8 cellular contexts compared by ENCODE assay signal in the genomic region with DNA sequence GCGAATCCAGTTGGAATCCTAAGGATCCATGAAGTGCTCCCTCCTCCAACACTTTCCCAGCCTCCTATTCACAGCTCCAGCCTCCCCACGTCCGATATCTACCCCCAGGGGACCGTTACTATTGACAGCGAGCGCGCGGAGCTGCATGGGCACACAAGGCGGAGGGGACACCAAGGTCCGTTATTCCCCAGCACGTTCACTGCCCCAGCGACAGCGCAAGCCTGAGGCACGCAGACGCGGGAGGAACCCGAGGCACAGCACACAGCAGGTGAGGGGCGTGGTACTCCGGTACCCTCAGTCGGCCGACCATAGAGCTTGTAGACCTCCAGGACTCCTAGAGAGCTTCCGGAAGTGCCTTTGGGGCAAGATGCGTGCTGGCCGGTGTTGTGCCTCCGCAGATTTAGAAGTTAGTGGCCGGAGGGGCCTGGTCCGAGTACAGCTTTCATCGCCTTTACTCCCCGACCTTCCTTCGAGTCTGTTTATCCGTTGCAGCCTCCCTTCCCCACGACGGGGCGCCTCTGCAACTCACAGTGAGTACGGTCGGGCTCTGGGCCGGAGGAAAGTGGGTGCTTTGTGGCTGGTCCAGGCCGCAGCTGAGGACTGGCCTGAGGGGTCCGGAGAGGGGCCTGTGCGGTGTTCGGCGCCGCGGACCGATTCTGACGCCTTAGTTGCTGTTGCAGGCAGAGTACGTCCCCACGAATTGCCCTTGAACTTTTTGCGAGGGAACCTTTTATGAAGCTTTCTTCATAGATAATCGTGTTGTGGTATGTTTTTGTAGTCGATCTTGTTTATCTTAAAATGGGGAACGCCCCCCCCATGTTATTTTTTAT. TPM values are rescaled to one million over a fixed set of nuclear protein-coding genes. Genes with fewer than 3 reads are reported as not detected.
A peak's percentile ranks its signal among the peaks of the same experiment; 100 is the strongest.
DNase-seq lines count a peak whose midpoint lies in the region; ATAC-seq and TF ChIP-seq lines count a peak whose summit lies in the region.

Gene ZKSCAN8 (plus strand): TSS at position 384 of the 830 bp plus-strand sequence. CDS start 6,525 bp downstream, outside the sequence.

- H3K9me3 Mint-ChIP-seq in chondrocyte (ENCODE audit: low read depth), result no peaks in the 10 kb centered on the region

- no peak for TF ChIP-seq CTCF in BE2C (IDR thresholded peaks at IDR 0.05; ENCODE audit: low read depth, low read length)
- TF ChIP-seq CTCF in chondrocyte (IDR thresholded peaks at IDR 0.05), result no peak
- TF ChIP-seq CTCF in kidney epithelial cell (IDR thresholded peaks at IDR 0.05; ENCODE audit: insufficient read depth, low read length, poor library complexity, severe bottlenecking), result no peak

- no peaks in the 10 kb centered on the region for H3K4me1 ChIP-seq in BE2C

- no peaks in the 10 kb centered on the region for H3K27me3 ChIP-seq in BE2C
- no peaks in the 10 kb centered on the region for H3K27me3 ChIP-seq in kidney epithelial cell (ENCODE audit: control insufficient read depth, insufficient read depth, low read length)

- peak within 1 kb of the TSS; percentile 90 for H3K27ac Mint-ChIP-seq in chondrocyte (ENCODE audit: unreplicated experiment)

- H3K36me3 Mint-ChIP-seq in chondrocyte (ENCODE audit: low read depth), result peaks cover 10% of the 10 kb centered on the region

- H3K27me3 Mint-ChIP-seq in chondrocyte (ENCODE audit: low read depth), result no peaks in the 10 kb centered on the region

- H3K4me3 ChIP-seq in BE2C (ENCODE audit: low read depth, low read length), result peak within 1 kb of the TSS; percentile 94
- peak within 1 kb of the TSS; percentile 93 for H3K4me3 ChIP-seq in kidney epithelial cell (ENCODE audit: low read depth, low read length)

- H3K4me3 Mint-ChIP-seq in chondrocyte (ENCODE audit: unreplicated experiment), result peak within 1 kb of the TSS; percentile 93

- H3K4me1 Mint-ChIP-seq in chondrocyte (ENCODE audit: low read depth), result peaks cover 49% of the 10 kb centered on the region

- DNase-seq in BE2C (peak; percentile 86), GM19240 (ENCODE audit: insufficient read length, low spot score) (peak; percentile 85), NCI-H524 (lab: John Stamatoyannopoulos, UW) (peak; percentile 91 to 97), chondrocyte (ENCODE audit: low spot score) (peak; percentile 94), kidney epithelial cell (ENCODE audit: low read depth) (peak; percentile 61)
- DNase-seq in activated CD4-positive, alpha-beta T cell treated with anti-CD3 and anti-CD28 coated beads for 24 hours (ENCODE audit: low read depth in 2 of 2), result peak; percentile 60 to 61
- peak; percentile 43 to 70 (median 60) for DNase-seq in stimulated activated CD4-positive, alpha-beta T cell treated with anti-CD3 and anti-CD28 coated beads, Interleukin-1b, Interleukin-23, amount 100 ng/mL, for 24 hours (ENCODE audit: low read depth in 4 of 4, low spot score in 1 of 4)

- peak; percentile 84 for ATAC-seq in HG03442 (IDR thresholded peaks at IDR 0.05; ENCODE audit: unreplicated experiment)

- H3K36me3 ChIP-seq in BE2C (peaks cover 9% of the 10 kb centered on the region; the same call in 1 of the 2 replicates), kidney epithelial cell (ENCODE audit: control insufficient read depth, insufficient read depth, low read length) (no peaks in the 10 kb centered on the region)

- H3K9me3 ChIP-seq in BE2C, result no peaks in the 10 kb centered on the region

RNA-seq across cellular contexts. Expression of gene ZKSCAN8, which starts in this region (rescaled TPM):
- 18.9 TPM for polyA plus RNA-seq in BE2C (2012; ENCODE audit: insufficient read depth, insufficient read length, low read depth)
- total RNA-seq in chondrocyte (21.4 to 25.6 TPM (median 22.2 TPM) in 3 replicates), kidney epithelial cell (16.4 and 17.9 TPM in 2 replicates)

Comparison
In these comparisons a context has a peak if more than half of its experiments do, and no peak if none do; other contexts are left out.
1. Peak in every context shown above with its lines: DNase-seq, ATAC-seq and H3K4me3 ChIP-seq.